Comparison of ENCODE assay signal across 1 cellular context in genomic region chr11:72112541-72113136, GRCh38.
TF ChIP-seq lines count a peak whose summit lies in the region.

Gene ANAPC15 (minus strand): TSS chr11:72112695. CDS start chr11:72111276, 1,419 bp downstream.

TF ChIP-seq in HepG2, 621 proteins besides CTCF, POLR2A, EP300 and RAD21 (continued from another document and continues in another):
- TF ChIP-seq ZNF75D (CRISPR knock-in tag; IDR thresholded peaks at IDR 0.05; ENCODE audit: borderline replicate concordance) = no peak
- peak; percentile 85; the same call in 1 of the 2 replicates for TF ChIP-seq KDM5A (IDR thresholded peaks at IDR 0.05; ENCODE audit: borderline replicate concordance, low read length)
- TF ChIP-seq, protein P1, sequence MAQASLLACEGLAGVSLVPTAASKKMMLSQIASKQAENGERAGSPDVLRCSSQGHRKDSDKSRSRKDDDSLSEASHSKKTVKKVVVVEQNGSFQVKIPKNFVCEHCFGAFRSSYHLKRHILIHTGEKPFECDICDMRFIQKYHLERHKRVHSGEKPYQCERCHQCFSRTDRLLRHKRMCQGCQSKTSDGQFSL (CRISPR knock-in tag; IDR thresholded peaks at IDR 0.05) = no peak
- TF ChIP-seq, protein P2, sequence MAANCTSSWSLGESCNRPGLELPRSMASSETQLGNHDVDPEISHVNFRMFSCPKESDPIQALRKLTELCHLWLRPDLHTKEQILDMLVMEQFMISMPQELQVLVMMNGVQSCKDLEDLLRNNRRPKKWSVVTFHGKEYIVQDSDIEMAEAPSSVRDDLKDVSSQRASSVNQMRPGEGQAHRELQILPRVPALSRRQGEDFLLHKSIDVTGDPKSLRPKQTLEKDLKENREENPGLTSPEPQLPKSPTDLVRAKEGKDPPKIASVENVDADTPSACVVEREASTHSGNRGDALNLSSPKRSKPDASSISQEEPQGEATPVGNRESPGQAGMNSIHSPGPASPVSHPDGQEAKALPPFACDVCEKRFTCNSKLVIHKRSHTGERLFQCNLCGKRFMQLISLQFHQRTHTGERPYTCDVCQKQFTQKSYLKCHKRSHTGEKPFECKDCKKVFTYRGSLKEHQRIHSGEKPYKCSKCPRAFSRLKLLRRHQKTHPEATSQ (CRISPR knock-in tag; IDR thresholded peaks at IDR 0.05; ENCODE audit: borderline replicate concordance) = no peak
- TF ChIP-seq SRSF1 (optimal IDR thresholded peaks at IDR 0.05; ENCODE audit: low read depth, low read length) = peak; percentile 40
- TF ChIP-seq MTERF4 (CRISPR knock-in tag; IDR thresholded peaks at IDR 0.05) = no peak
- no peak for TF ChIP-seq KDM6A (CRISPR knock-in tag; IDR thresholded peaks at IDR 0.05; ENCODE audit: low read depth)
- TF ChIP-seq YY1 (IDR thresholded peaks at IDR 0.05; ENCODE audit: insufficient read depth, insufficient replicate concordance, low read depth, low read length) = peak; percentile 61
- TF ChIP-seq HOXA9 (CRISPR knock-in tag; IDR thresholded peaks at IDR 0.05; ENCODE audit: borderline replicate concordance) = no peak
- TF ChIP-seq, protein P3, sequence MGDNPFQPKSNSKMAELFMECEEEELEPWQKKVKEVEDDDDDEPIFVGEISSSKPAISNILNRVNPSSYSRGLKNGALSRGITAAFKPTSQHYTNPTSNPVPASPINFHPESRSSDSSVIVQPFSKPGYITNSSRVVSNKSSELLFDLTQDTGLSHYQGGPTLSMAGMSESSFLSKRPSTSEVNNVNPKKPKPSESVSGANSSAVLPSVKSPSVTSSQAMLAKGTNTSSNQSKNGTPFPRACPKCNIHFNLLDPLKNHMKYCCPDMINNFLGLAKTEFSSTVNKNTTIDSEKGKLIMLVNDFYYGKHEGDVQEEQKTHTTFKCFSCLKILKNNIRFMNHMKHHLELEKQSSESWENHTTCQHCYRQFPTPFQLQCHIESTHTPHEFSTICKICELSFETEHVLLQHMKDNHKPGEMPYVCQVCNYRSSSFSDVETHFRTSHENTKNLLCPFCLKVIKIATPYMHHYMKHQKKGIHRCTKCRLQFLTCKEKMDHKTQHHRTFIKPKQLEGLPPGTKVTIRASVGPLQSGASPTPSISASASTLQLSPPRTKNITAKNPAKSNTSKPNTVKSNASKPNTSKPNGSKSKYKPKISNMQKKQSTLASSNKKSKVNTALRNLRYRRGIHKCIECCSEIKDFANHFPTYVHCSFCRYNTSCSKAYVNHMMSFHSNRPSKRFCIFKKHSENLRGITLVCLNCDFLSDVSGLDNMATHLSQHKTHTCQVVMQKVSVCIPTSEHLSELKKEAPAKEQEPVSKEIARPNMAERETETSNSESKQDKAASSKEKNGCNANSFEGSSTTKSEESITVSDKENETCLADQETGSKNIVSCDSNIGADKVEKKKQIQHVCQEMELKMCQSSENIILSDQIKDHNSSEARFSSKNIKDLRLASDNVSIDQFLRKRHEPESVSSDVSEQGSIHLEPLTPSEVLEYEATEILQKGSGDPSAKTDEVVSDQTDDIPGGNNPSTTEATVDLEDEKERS (CRISPR knock-in tag; IDR thresholded peaks at IDR 0.05) = no peak
- no peak for TF ChIP-seq BRD4 (CRISPR knock-in tag; IDR thresholded peaks at IDR 0.05)
- no peak for TF ChIP-seq PAWR (CRISPR knock-in tag; IDR thresholded peaks at IDR 0.05; ENCODE audit: borderline replicate concordance)
- no peak for TF ChIP-seq FOXA1 (IDR thresholded peaks at IDR 0.05)
- TF ChIP-seq FOXA1 (CRISPR knock-in tag; IDR thresholded peaks at IDR 0.05) = 0 out of 2 replicates have a peak, but pooled peaks have one; percentile 5
- TF ChIP-seq ZNF773 (CRISPR knock-in tag; IDR thresholded peaks at IDR 0.05; ENCODE audit: borderline replicate concordance) = no peak
- TF ChIP-seq, protein P4, sequence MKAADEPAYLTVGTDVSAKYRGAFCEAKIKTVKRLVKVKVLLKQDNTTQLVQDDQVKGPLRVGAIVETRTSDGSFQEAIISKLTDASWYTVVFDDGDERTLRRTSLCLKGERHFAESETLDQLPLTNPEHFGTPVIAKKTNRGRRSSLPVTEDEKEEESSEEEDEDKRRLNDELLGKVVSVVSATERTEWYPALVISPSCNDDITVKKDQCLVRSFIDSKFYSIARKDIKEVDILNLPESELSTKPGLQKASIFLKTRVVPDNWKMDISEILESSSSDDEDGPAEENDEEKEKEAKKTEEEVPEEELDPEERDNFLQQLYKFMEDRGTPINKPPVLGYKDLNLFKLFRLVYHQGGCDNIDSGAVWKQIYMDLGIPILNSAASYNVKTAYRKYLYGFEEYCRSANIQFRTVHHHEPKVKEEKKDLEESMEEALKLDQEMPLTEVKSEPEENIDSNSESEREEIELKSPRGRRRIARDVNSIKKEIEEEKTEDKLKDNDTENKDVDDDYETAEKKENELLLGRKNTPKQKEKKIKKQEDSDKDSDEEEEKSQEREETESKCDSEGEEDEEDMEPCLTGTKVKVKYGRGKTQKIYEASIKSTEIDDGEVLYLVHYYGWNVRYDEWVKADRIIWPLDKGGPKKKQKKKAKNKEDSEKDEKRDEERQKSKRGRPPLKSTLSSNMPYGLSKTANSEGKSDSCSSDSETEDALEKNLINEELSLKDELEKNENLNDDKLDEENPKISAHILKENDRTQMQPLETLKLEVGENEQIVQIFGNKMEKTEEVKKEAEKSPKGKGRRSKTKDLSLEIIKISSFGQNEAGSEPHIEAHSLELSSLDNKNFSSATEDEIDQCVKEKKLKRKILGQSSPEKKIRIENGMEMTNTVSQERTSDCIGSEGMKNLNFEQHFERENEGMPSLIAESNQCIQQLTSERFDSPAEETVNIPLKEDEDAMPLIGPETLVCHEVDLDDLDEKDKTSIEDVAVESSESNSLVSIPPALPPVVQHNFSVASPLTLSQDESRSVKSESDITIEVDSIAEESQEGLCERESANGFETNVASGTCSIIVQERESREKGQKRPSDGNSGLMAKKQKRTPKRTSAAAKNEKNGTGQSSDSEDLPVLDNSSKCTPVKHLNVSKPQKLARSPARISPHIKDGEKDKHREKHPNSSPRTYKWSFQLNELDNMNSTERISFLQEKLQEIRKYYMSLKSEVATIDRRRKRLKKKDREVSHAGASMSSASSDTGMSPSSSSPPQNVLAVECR (CRISPR knock-in tag; IDR thresholded peaks at IDR 0.05; ENCODE audit: borderline replicate concordance) = peak; percentile 77
- peak; percentile 75; the same call in 1 of the 2 replicates for TF ChIP-seq KMT2B (CRISPR knock-in tag; IDR thresholded peaks at IDR 0.05)
- no peak; the same call in 1 of the 2 replicates for TF ChIP-seq ZNF792 (CRISPR knock-in tag; IDR thresholded peaks at IDR 0.05)
- TF ChIP-seq NAIF1 (CRISPR knock-in tag; IDR thresholded peaks at IDR 0.05; ENCODE audit: borderline replicate concordance) = no peak
- peak; percentile 46; the same call in 1 of the 2 replicates for TF ChIP-seq NKX3-1 (CRISPR knock-in tag; IDR thresholded peaks at IDR 0.05)
- no peak for TF ChIP-seq ZNF670 (CRISPR knock-in tag; IDR thresholded peaks at IDR 0.05; ENCODE audit: borderline replicate concordance)
- TF ChIP-seq ZNF20 (CRISPR knock-in tag; IDR thresholded peaks at IDR 0.05) = no peak
- peak; percentile 90 for TF ChIP-seq KAT8 (CRISPR knock-in tag; IDR thresholded peaks at IDR 0.05)
- TF ChIP-seq RELA (CRISPR knock-in tag; IDR thresholded peaks at IDR 0.05) = no peak
- TF ChIP-seq IKZF1 (IDR thresholded peaks at IDR 0.05) = no peak
- TF ChIP-seq MIER3 (CRISPR knock-in tag; IDR thresholded peaks at IDR 0.05; ENCODE audit: borderline replicate concordance) = peak; percentile 52
- no peak; the same call in 1 of the 2 replicates for TF ChIP-seq MEF2D (CRISPR knock-in tag; IDR thresholded peaks at IDR 0.05)
- TF ChIP-seq MBD4 (IDR thresholded peaks at IDR 0.05; ENCODE audit: borderline replicate concordance, low read length) = no peak
- no peak for TF ChIP-seq ARID2 (CRISPR knock-in tag; IDR thresholded peaks at IDR 0.05; ENCODE audit: borderline replicate concordance)
- TF ChIP-seq THYN1 (CRISPR knock-in tag; IDR thresholded peaks at IDR 0.05; ENCODE audit: borderline replicate concordance, low read depth) = no peak
- TF ChIP-seq RBFOX2 (IDR thresholded peaks at IDR 0.05; ENCODE audit: low read depth, low read length) = peak; percentile 83
- no peak for TF ChIP-seq CHD4 (IDR thresholded peaks at IDR 0.05; ENCODE audit: borderline replicate concordance, low read length)
- TF ChIP-seq ZNF607 (CRISPR knock-in tag; IDR thresholded peaks at IDR 0.05; ENCODE audit: borderline replicate concordance) = no peak
- TF ChIP-seq, protein P5, sequence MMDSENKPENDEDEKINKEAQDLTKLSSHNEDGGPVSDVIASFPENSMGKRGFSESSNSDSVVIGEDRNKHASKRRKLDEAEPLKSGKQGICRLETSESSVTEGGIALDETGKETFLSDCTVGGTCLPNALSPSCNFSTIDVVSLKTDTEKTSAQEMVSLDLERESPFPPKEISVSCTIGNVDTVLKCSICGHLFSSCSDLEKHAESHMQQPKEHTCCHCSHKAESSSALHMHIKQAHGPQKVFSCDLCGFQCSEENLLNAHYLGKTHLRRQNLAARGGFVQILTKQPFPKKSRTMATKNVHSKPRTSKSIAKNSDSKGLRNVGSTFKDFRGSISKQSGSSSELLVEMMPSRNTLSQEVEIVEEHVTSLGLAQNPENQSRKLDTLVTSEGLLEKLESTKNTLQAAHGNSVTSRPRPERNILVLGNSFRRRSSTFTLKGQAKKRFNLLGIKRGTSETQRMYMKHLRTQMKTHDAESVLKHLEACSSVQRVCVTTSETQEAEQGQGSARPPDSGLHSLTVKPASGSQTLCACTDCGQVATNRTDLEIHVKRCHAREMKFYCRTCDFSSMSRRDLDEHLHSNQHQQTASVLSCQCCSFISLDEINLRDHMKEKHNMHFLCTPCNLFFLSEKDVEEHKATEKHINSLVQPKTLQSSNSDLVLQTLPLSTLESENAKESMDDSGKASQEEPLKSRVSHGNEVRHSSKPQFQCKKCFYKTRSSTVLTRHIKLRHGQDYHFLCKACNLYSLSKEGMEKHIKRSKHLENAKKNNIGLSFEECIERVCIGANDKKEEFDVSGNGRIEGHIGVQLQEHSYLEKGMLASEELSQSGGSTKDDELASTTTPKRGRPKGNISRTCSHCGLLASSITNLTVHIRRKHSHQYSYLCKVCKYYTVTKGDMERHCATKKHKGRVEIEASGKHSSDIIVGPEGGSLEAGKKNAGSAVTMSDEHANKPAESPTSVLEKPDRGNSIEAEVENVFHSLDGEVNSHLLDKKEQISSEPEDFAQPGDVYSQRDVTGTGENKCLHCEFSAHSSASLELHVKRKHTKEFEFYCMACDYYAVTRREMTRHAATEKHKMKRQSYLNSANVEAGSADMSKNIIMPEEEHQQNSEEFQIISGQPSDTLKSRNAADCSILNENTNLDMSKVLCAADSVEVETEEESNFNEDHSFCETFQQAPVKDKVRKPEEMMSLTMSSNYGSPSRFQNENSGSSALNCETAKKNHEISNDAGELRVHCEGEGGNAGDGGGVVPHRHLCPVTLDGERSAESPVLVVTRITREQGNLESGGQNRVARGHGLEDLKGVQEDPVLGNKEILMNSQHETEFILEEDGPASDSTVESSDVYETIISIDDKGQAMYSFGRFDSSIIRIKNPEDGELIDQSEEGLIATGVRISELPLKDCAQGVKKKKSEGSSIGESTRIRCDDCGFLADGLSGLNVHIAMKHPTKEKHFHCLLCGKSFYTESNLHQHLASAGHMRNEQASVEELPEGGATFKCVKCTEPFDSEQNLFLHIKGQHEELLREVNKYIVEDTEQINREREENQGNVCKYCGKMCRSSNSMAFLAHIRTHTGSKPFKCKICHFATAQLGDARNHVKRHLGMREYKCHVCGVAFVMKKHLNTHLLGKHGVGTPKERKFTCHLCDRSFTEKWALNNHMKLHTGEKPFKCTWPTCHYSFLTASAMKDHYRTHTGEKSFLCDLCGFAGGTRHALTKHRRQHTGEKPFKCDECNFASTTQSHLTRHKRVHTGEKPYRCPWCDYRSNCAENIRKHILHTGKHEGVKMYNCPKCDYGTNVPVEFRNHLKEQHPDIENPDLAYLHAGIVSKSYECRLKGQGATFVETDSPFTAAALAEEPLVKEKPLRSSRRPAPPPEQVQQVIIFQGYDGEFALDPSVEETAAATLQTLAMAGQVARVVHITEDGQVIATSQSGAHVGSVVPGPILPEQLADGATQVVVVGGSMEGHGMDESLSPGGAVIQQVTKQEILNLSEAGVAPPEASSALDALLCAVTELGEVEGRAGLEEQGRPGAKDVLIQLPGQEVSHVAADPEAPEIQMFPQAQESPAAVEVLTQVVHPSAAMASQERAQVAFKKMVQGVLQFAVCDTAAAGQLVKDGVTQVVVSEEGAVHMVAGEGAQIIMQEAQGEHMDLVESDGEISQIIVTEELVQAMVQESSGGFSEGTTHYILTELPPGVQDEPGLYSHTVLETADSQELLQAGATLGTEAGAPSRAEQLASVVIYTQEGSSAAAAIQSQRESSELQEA (CRISPR knock-in tag; IDR thresholded peaks at IDR 0.05; ENCODE audit: not compliant biosample characterization) = no peak
- TF ChIP-seq ZBTB38 (CRISPR knock-in tag; IDR thresholded peaks at IDR 0.05) = no peak
- peak; percentile 59; the same call in 1 of the 2 replicates for TF ChIP-seq ELF4 (CRISPR knock-in tag; IDR thresholded peaks at IDR 0.05; ENCODE audit: borderline replicate concordance)
- TF ChIP-seq CHCHD3 (CRISPR knock-in tag; IDR thresholded peaks at IDR 0.05) = peak; percentile 85; the same call in 1 of the 2 replicates
- TF ChIP-seq ZNF552 (CRISPR knock-in tag; IDR thresholded peaks at IDR 0.05; ENCODE audit: borderline replicate concordance) = no peak
- TF ChIP-seq NFE2L1 (CRISPR knock-in tag; IDR thresholded peaks at IDR 0.05; ENCODE audit: borderline replicate concordance) = no peak
- TF ChIP-seq TSC22D2 (CRISPR knock-in tag; IDR thresholded peaks at IDR 0.05; ENCODE audit: borderline replicate concordance) = peak; percentile 89; the same call in 1 of the 2 replicates
- TF ChIP-seq FOXP1 (IDR thresholded peaks at IDR 0.05) = no peak
- TF ChIP-seq FOXP1 (CRISPR knock-in tag; IDR thresholded peaks at IDR 0.05) = no peak
- no peak; the same call in 1 of the 2 replicates for TF ChIP-seq FOXA3 (CRISPR knock-in tag; IDR thresholded peaks at IDR 0.05)
